25 cellular contexts compared by ENCODE assay signal in the genomic region with DNA sequence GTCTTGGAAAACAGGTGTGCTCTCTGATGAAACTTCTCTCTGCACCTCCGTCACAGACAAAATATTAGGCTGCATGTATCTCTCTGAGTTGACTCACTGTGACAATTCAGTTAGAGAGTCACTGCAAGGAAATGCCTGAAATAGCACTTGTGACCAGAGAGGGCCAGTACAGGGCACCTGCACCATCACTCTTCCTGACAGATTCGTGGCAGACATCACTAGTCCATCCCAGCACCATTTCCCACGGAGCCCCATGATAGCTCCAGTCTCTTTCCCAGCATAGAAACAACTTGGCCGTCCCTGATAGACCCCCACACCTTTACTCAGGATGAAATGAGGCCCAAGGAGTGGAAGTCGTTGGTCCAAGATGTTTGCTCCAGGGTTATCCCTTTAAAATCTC.
DNase-seq lines count a peak whose midpoint lies in the region; ATAC-seq, FAIRE-seq and TF ChIP-seq lines count a peak whose summit lies in the region.
"Had no signal": no experiment of that assay in that cellular context is flagged by ENCODE, and none has a peak within 500 bp of the region (broad histone marks: within the 10 kb centered on the region; RNA-seq: fewer than 3 reads in every experiment).

No MANE protein-coding gene starts in this region.

- ATAC-seq in K562: peak; percentile 50; the same call in 2 of the 3 replicates
- no peak for ATAC-seq in activated CD4-positive, CD25-positive, alpha-beta regulatory T cell treated with anti-CD3 and anti-CD28 coated beads, Interleukin-2, amount 50 U/mL, for 24 hours
- no peak for ATAC-seq in CD8-positive, alpha-beta T cell
- ATAC-seq: SK-N-SH treated with all-trans-retinoic acid at 6 μM for 48 hours had no signal

- H2AFZ ChIP-seq in K562 (ENCODE audit: low read depth, low read length): no peak overlapping the region

- H3K27me3 Mint-ChIP-seq in CD8-positive, alpha-beta T cell (ENCODE audit: low read depth): peaks cover 14% of the 10 kb centered on the region

- no peak for TF ChIP-seq RAD21 in K562 (CRISPR knock-in tag; conservative IDR thresholded peaks at IDR 0.05 in 1 of 2, IDR thresholded peaks at IDR 0.05 in 1 of 2)

- H3K9me1 ChIP-seq in K562 (ENCODE audit: control insufficient read depth, insufficient read depth, low read length): no peaks in the 10 kb centered on the region

- TF ChIP-seq EP300 in K562 (IDR thresholded peaks at IDR 0.05; ENCODE audit: low read length): no peak

- 2% methylated on average over 3 of the region's 5 CpGs for WGBS in K562 (ENCODE audit: insufficient coverage, low coverage, missing lambda C conversion rate)

- H3K79me2 ChIP-seq in K562 (ENCODE audit: control insufficient read depth, insufficient read depth, low read length): no peaks in the 10 kb centered on the region

- no peaks in the 10 kb centered on the region for H4K20me1 ChIP-seq in K562 (replicated peaks; ENCODE audit: control insufficient read depth, insufficient read depth, low read length)

- no peak overlapping the region for H3K27ac Mint-ChIP-seq in CD8-positive, alpha-beta T cell
- H3K27ac Mint-ChIP-seq: CD4-positive, CD25-positive, alpha-beta regulatory T cell had no signal

- TF ChIP-seq CTCF in GM12865 (IDR thresholded peaks at IDR 0.05; ENCODE audit: insufficient read depth, low read depth, low read length, missing control alignments): peak; percentile 3
- no peak for TF ChIP-seq CTCF in K562 (IDR thresholded peaks at IDR 0.05 in 2 of 3, conservative IDR thresholded peaks at IDR 0.05 in 1 of 3; ENCODE audit: insufficient read depth in 2 of 3, low read depth in 1 of 3, low read length in 3 of 3)
- TF ChIP-seq CTCF in CD8-positive, alpha-beta T cell (IDR thresholded peaks at IDR 0.05): no peak

- H3K4me1 ChIP-seq in K562 (replicated peaks in 1 of 2; ENCODE audit: control insufficient read depth in 2 of 2, insufficient read depth in 2 of 2, low read length in 2 of 2): no peaks in the 10 kb centered on the region
- no peaks in the 10 kb centered on the region for H3K4me1 ChIP-seq in CD8-positive, alpha-beta T cell (ENCODE audit: insufficient read depth, low read length)
- H3K4me1 ChIP-seq: BE2C, Caco-2, Peyer's patch had no signal

- no peaks in the 10 kb centered on the region for H3K9me3 ChIP-seq in K562 (replicated peaks; ENCODE audit: control insufficient read depth, insufficient read depth, low read depth, low read length)
- no peaks in the 10 kb centered on the region for H3K9me3 ChIP-seq in CD8-positive, alpha-beta T cell (ENCODE audit: low read length)
- H3K9me3 ChIP-seq: BE2C, MG63 had no signal

- TF ChIP-seq POLR2A in K562 (conservative IDR thresholded peaks at IDR 0.05): no peak

- H3K36me3 ChIP-seq in K562 (ENCODE audit: control insufficient read depth, insufficient read depth, low read length): no peaks in the 10 kb centered on the region
- H3K36me3 ChIP-seq in CD8-positive, alpha-beta T cell (ENCODE audit: insufficient read depth, low read length): no peaks in the 10 kb centered on the region
- H3K36me3 ChIP-seq: BE2C, MG63, Peyer's patch had no signal

- no peak overlapping the region for H3K9ac ChIP-seq in K562 (ENCODE audit: insufficient read depth in 1 of 2, low read depth in 2 of 2, low read length in 2 of 2)

- no peaks in the 10 kb centered on the region for H3K4me1 Mint-ChIP-seq in CD8-positive, alpha-beta T cell (ENCODE audit: low read depth)
- H3K4me1 Mint-ChIP-seq: CD4-positive, CD25-positive, alpha-beta regulatory T cell had no signal

- H3K9me3 Mint-ChIP-seq in CD8-positive, alpha-beta T cell: peaks cover 3% of the 10 kb centered on the region

- H3K4me3 ChIP-seq in GM12865 (ENCODE audit: low read depth, low read length) (no peak overlapping the region), K562 (no peak overlapping the region)
- no peak overlapping the region for H3K4me3 ChIP-seq in CD8-positive, alpha-beta T cell (ENCODE audit: low read depth, low read length)
- H3K4me3 ChIP-seq: MG63, Peyer's patch had no signal

- no peak overlapping the region for H3K4me2 ChIP-seq in K562 (ENCODE audit: insufficient read depth, low read length)

- CTCF ChIA-PET in K562 (lab: Yijun Ruan, JAX; ENCODE audit: low intra/inter-chr PET ratio): no interaction called here
- CTCF ChIA-PET in CD8-positive, alpha-beta T cell (lab: Charles Lee): no interaction called here

- POLR2A ChIA-PET in K562 (lab: Yijun Ruan, JAX): interaction anchor here (0.6 kb wide), 1 partner anchor 8 kb away, joined by 3 read pairs; no protein-coding TSS in a partner anchor
- POLR2A ChIA-PET in CD8-positive, alpha-beta T cell (lab: Charles Lee): no interaction called here

- H3K27me3 ChIP-seq in K562 (ENCODE audit: control insufficient read depth in 2 of 2, insufficient read depth in 2 of 2, low read length in 2 of 2): no peaks in the 10 kb centered on the region
- no peaks in the 10 kb centered on the region for H3K27me3 ChIP-seq in CD8-positive, alpha-beta T cell (ENCODE audit: insufficient read depth, low read length)
- H3K27me3 ChIP-seq: BE2C, MG63, Peyer's patch had no signal

- H3K4me3 Mint-ChIP-seq in CD8-positive, alpha-beta T cell: no peak overlapping the region
- H3K4me3 Mint-ChIP-seq: CD4-positive, CD25-positive, alpha-beta regulatory T cell had no signal

- intact Hi-C loops in K562 (cut with micrococcal nuclease): no loop called here
- intact Hi-C loops in CD8-positive, alpha-beta T cell (cut with DNase I, micrococcal nuclease): no loop called here

- H3K27ac ChIP-seq in K562 (ENCODE audit: extremely low read depth, low read depth, low read length): no peak overlapping the region
- no peak overlapping the region for H3K27ac ChIP-seq in CD8-positive, alpha-beta T cell (ENCODE audit: low read depth, low read length)
- H3K27ac ChIP-seq: Peyer's patch had no signal

- BruUV-seq in K562 (replicated peaks; lab: Mats Ljungman, UMichigan): no TSS peak

- no peaks in the 10 kb centered on the region for H3K36me3 Mint-ChIP-seq in CD8-positive, alpha-beta T cell
- H3K36me3 Mint-ChIP-seq: CD4-positive, CD25-positive, alpha-beta regulatory T cell had no signal

- FAIRE-seq in K562 (lab: Jason Lieb, UNC): no peak
- FAIRE-seq: GM12891 had no signal

- peak; percentile 56 for DNase-seq in GM12865 (ENCODE audit: low read depth)
- DNase-seq in RKO (ENCODE audit: low spot score): peak; percentile 35
- no peak for DNase-seq in K562 (ENCODE audit: extremely low read depth in 1 of 4, low spot score in 3 of 4)
- peak; percentile 53 for DNase-seq in left kidney (ENCODE audit: low read depth, low spot score)
- no peak for DNase-seq in AML-193 (lab: John Stamatoyannopoulos, UW)
- no peak for DNase-seq in HT-29 (ENCODE audit: low spot score)
- no peak for DNase-seq in CD8-positive, alpha-beta T cell
- DNase-seq: 8988T; BE2C; Caco-2; CD4-positive, CD25-positive, alpha-beta regulatory T cell; DMS153; GF-D8; GOT3; Karpas-422; MG63; NCI-H1092; NCI-H1694; NCI-H2081 treated with DMSO at 0.1 percent for 48 hours; NK-92 treated with Interleukin-12 subunit alpha and Interleukin-12 subunit beta, amount 100 ng/mL, for 24 hours; Peyer's patch; SIG-M5 had no signal

- in situ Hi-C loops in K562 (cut with MboI): no loop called here

TF ChIP-seq in K562, 482 proteins besides CTCF, POLR2A, EP300 and RAD21 (continues in another document):
- TF ChIP-seq MLLT1 (IDR thresholded peaks at IDR 0.05): peak in 1 of 2 experiments; percentile 88; a peak in 2 of 4 replicates
- TF ChIP-seq, protein P1, sequence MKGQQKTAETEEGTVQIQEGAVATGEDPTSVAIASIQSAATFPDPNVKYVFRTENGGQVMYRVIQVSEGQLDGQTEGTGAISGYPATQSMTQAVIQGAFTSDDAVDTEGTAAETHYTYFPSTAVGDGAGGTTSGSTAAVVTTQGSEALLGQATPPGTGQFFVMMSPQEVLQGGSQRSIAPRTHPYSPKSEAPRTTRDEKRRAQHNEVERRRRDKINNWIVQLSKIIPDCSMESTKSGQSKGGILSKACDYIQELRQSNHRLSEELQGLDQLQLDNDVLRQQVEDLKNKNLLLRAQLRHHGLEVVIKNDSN (CRISPR knock-in tag; IDR thresholded peaks at IDR 0.05): no peak
- TF ChIP-seq ZNF280B (CRISPR knock-in tag; IDR thresholded peaks at IDR 0.05): no peak
- TF ChIP-seq SETDB1 (IDR thresholded peaks at IDR 0.05; ENCODE audit: low read length): no peak
- no peak for TF ChIP-seq STAT5B (CRISPR knock-in tag; IDR thresholded peaks at IDR 0.05)
- peak; percentile 97 for TF ChIP-seq ZBTB17 (CRISPR knock-in tag; IDR thresholded peaks at IDR 0.05)
- no peak for TF ChIP-seq CEBPG (CRISPR knock-in tag; IDR thresholded peaks at IDR 0.05)
- TF ChIP-seq CEBPG (tag; conservative IDR thresholded peaks at IDR 0.05 in 1 of 2, IDR thresholded peaks at IDR 0.05 in 1 of 2): no peak
- no peak for TF ChIP-seq PHTF2 (CRISPR knock-in tag; IDR thresholded peaks at IDR 0.05)
- no peak for TF ChIP-seq U2AF1 (optimal IDR thresholded peaks at IDR 0.05; ENCODE audit: low read depth, low read length)
- no peak for TF ChIP-seq ZNF551 (CRISPR knock-in tag; IDR thresholded peaks at IDR 0.05)
- peak; percentile 68 for TF ChIP-seq MEIS2 (IDR thresholded peaks at IDR 0.05; ENCODE audit: partially characterized antibody)
- TF ChIP-seq MYNN (IDR thresholded peaks at IDR 0.05): no peak
- TF ChIP-seq MYNN (CRISPR knock-in tag; IDR thresholded peaks at IDR 0.05): no peak

Comparison
In these comparisons a context has a peak if more than half of its experiments do, and no peak if none do; other contexts are left out.
1. DNase-seq: peak in GM12865 (single experiment), RKO (single experiment) and left kidney (single experiment); none in K562 (0 of 4), AML-193 (0 of 2), HT-29 (single experiment) and CD8-positive, alpha-beta T cell (0 of 7).